In genomic region chr3:127411083-127411727, GRCh38 we compare ENCODE assay signal across 17 cellular contexts.
DNase-seq lines count a peak whose midpoint lies in the region; ATAC-seq and TF ChIP-seq lines count a peak whose summit lies in the region.
"Had no signal": no experiment of that assay in that cellular context is flagged by ENCODE, and none has a peak within 500 bp of the region (broad histone marks: within the 10 kb centered on the region; RNA-seq: fewer than 3 reads in every experiment).

No MANE protein-coding gene starts in this region.

- H3K27me3 Mint-ChIP-seq in WTC11 (ENCODE audit: low read depth), result peaks cover 4% of the 10 kb centered on the region; the same call in 1 of the 2 replicates
- H3K27me3 Mint-ChIP-seq in neural crest cell (ENCODE audit: low read depth), result no peaks in the 10 kb centered on the region

- peaks cover 27% of the 10 kb centered on the region for H3K4me1 Mint-ChIP-seq in WTC11
- peaks cover 80% of the 10 kb centered on the region for H3K4me1 Mint-ChIP-seq in neural crest cell
- H3K4me1 Mint-ChIP-seq: central memory CD8-positive, alpha-beta T cell had no signal

- CTCF ChIA-PET in WTC11 (lab: Charles Lee) (interaction anchor here (0.9 to 1.2 kb wide), 3 partner anchors 37 to 164 kb away, joined by 3 to 7 read pairs (median 4); no protein-coding TSS in a partner anchor), HEK293T (lab: Yijun Ruan, JAX) (no interaction called here)

- H3K9me3 Mint-ChIP-seq in WTC11 (peaks cover 4% of the 10 kb centered on the region; the same call in 1 of the 2 replicates), neural crest cell (no peaks in the 10 kb centered on the region)
- H3K9me3 Mint-ChIP-seq: central memory CD8-positive, alpha-beta T cell; stimulated activated naive CD8-positive, alpha-beta T cell treated with anti-CD3 and anti-CD28 coated beads, Interleukin-15, amount 100 ng/mL, for 72 hours had no signal

- POLR2A ChIA-PET in WTC11 (lab: Charles Lee), result no interaction called here
- POLR2A ChIA-PET in HEK293T (lab: Yijun Ruan, JAX), result no interaction called here

- DNase-seq in NCI-H1417 (lab: John Stamatoyannopoulos, UW) (peak in 2 of 3 experiments; percentile 39 to 60), NCI-H1417 treated with DMSO at 0.1 percent for 48 hours (lab: John Stamatoyannopoulos, UW) (no peak), NCI-H146 (lab: John Stamatoyannopoulos, UW) (peak; percentile 49), WTC11 (ENCODE audit: low spot score) (peak; percentile 35), neural crest cell (ENCODE audit: low read depth, low spot score) (no peak), middle frontal gyrus (ENCODE audit: extremely low spot score, low spot score) (no peak), DMS 273 (lab: John Stamatoyannopoulos, UW; ENCODE audit: unreplicated experiment) (no peak), HEK293T (ENCODE audit: extremely low spot score) (no peak)
- DNase-seq: activated CD8-positive, alpha-beta T cell treated with anti-CD3 and anti-CD28 coated beads, Interleukin-2, amount 10 ng/mL, durations not matched to agents 7 days and 5 days; activated gamma-delta T cell; C1 segment of cervical spinal cord; DMS153; hypothalamus; Karpas-422; NCI-H1436; stimulated activated naive CD8-positive, alpha-beta T cell treated with anti-CD3 and anti-CD28 coated beads, Interleukin-15, amount 100 ng/mL, for 72 hours had no signal

- peak; percentile 78 for ATAC-seq in WTC11
- ATAC-seq: activated CD8-positive, alpha-beta T cell treated with anti-CD3 and anti-CD28 coated beads, Interleukin-2, amount 10 ng/mL, durations not matched to agents 7 days and 5 days; stimulated activated naive CD8-positive, alpha-beta T cell treated with anti-CD3 and anti-CD28 coated beads, Interleukin-15, amount 100 ng/mL, for 72 hours had no signal

- no peak overlapping the region for H3K4me3 Mint-ChIP-seq in WTC11
- no peak overlapping the region for H3K4me3 Mint-ChIP-seq in neural crest cell
- H3K4me3 Mint-ChIP-seq: activated CD8-positive, alpha-beta T cell treated with anti-CD3 and anti-CD28 coated beads, Interleukin-2, amount 10 ng/mL, durations not matched to agents 7 days and 5 days; central memory CD8-positive, alpha-beta T cell; stimulated activated naive CD8-positive, alpha-beta T cell treated with anti-CD3 and anti-CD28 coated beads, Interleukin-15, amount 100 ng/mL, for 72 hours had no signal

- H3K36me3 Mint-ChIP-seq in WTC11 (no peaks in the 10 kb centered on the region), neural crest cell (ENCODE audit: low read depth) (no peaks in the 10 kb centered on the region)

- H3K27ac Mint-ChIP-seq in WTC11, result no peak overlapping the region; the same call in 1 of the 2 replicates
- H3K27ac Mint-ChIP-seq in neural crest cell (ENCODE audit: unreplicated experiment), result peak overlapping the region; percentile 62
- H3K27ac Mint-ChIP-seq: activated CD8-positive, alpha-beta T cell treated with anti-CD3 and anti-CD28 coated beads, Interleukin-2, amount 10 ng/mL, durations not matched to agents 7 days and 5 days had no signal

- TF ChIP-seq CTCF in WTC11 (IDR thresholded peaks at IDR 0.05) (no peak), neural crest cell (conservative IDR thresholded peaks at IDR 0.05) (no peak)

TF ChIP-seq in WTC11, 78 proteins besides CTCF, POLR2A, EP300 and RAD21:
- TF ChIP-seq ETV6 (CRISPR knock-in tag; IDR thresholded peaks at IDR 0.05) (no peak), ZBTB21 (CRISPR knock-in tag; IDR thresholded peaks at IDR 0.05; ENCODE audit: borderline replicate concordance) (no peak), OVOL2 (CRISPR knock-in tag; IDR thresholded peaks at IDR 0.05; ENCODE audit: borderline replicate concordance) (no peak), NFE2L1 (CRISPR knock-in tag; IDR thresholded peaks at IDR 0.05) (no peak), CREB1 (CRISPR knock-in tag; IDR thresholded peaks at IDR 0.05) (no peak), NFYB (CRISPR knock-in tag; conservative IDR thresholded peaks at IDR 0.05; ENCODE audit: low read depth) (no peak), GABPB1 (CRISPR knock-in tag; IDR thresholded peaks at IDR 0.05) (no peak), ZNF532 (CRISPR knock-in tag; IDR thresholded peaks at IDR 0.05; ENCODE audit: borderline replicate concordance) (no peak)

TF ChIP-seq in HEK293T, 16 proteins besides CTCF, POLR2A, EP300 and RAD21:
- TF ChIP-seq LEF1 (IDR thresholded peaks at IDR 0.05; ENCODE audit: borderline replicate concordance), result no peak
- no peak for TF ChIP-seq FOXM1 (IDR thresholded peaks at IDR 0.05; ENCODE audit: borderline replicate concordance)
- TF ChIP-seq FOXK2 (IDR thresholded peaks at IDR 0.05), result no peak
- no peak for TF ChIP-seq SP1 (IDR thresholded peaks at IDR 0.05)
- no peak for TF ChIP-seq PKNOX1 (IDR thresholded peaks at IDR 0.05)
- no peak for TF ChIP-seq TARDBP (IDR thresholded peaks at IDR 0.05)
- no peak for TF ChIP-seq L3MBTL2 (conservative IDR thresholded peaks at IDR 0.05)
- no peak for TF ChIP-seq BHLHE40 (IDR thresholded peaks at IDR 0.05; ENCODE audit: borderline replicate concordance)
- TF ChIP-seq ZNF384 (IDR thresholded peaks at IDR 0.05), result no peak
- TF ChIP-seq HDGF (IDR thresholded peaks at IDR 0.05; ENCODE audit: borderline replicate concordance), result no peak

Comparison
In these comparisons a context has a peak if more than half of its experiments do, and no peak if none do; other contexts are left out.
1. DNase-seq: peak in NCI-H1417 (2 of 3), NCI-H146 (single experiment) and WTC11 (single experiment); none in NCI-H1417 treated with DMSO at 0.1 percent for 48 hours (single experiment), neural crest cell (single experiment), middle frontal gyrus (single experiment), DMS 273 (single experiment) and HEK293T (single experiment).